ENCODE assay signal across 8 cellular contexts in genomic region chr13:100235311-100235901, GRCh38.
DNase-seq lines count a peak whose midpoint lies in the region; ATAC-seq, FAIRE-seq and TF ChIP-seq lines count a peak whose summit lies in the region.

No MANE protein-coding gene starts in this region.

- H3K36me3 ChIP-seq in ACC112 (ENCODE audit: insufficient read depth, low read length) (no peaks in the 10 kb centered on the region), GM06990 (ENCODE audit: control insufficient read depth, insufficient read depth, low read length) (no peaks in the 10 kb centered on the region), pancreas (no peaks in the 10 kb centered on the region)

- H3K79me2 ChIP-seq in ACC112 (ENCODE audit: control insufficient read depth, insufficient read depth, low read length, unreplicated experiment): no peaks in the 10 kb centered on the region

- 10 to 13% methylated on average over 5 of the region's 5 CpGs for WGBS in pancreas, 2 donors

- peak; percentile 66 to 84 (median 82) for ATAC-seq in pancreas

- no peak for DNase-seq in GM06990 (ENCODE audit: extremely low read depth, insufficient read length)
- DNase-seq in LoVo (ENCODE audit: low spot score): peak; percentile 49
- peak; percentile 68 to 78 for DNase-seq in SHP77 (lab: John Stamatoyannopoulos, UW)
- DNase-seq in erythroblast (lab: John Stamatoyannopoulos, UW): peak; percentile 23 to 57
- DNase-seq in pancreas: peak in 1 of 6 donors; percentile 31
- no peak for DNase-seq in GOT3 (lab: John Stamatoyannopoulos, UW)
- no peak for DNase-seq in activated CD4-positive, alpha-beta T cell treated with anti-CD3 and anti-CD28 coated beads, Interleukin-2, amount 50 U/mL, for 1 hour

- TF ChIP-seq POLR2A in erythroblast (IDR thresholded peaks at IDR 0.05; ENCODE audit: low read length): no peak

- peak overlapping the region; percentile 46 for H3K4me3 ChIP-seq in ACC112 (ENCODE audit: low read depth, low read length)
- no peak overlapping the region for H3K4me3 ChIP-seq in GM06990 (replicated peaks; ENCODE audit: low read depth, low read length)
- peak overlapping the region in 1 of 4 donors; percentile 10 for H3K4me3 ChIP-seq in pancreas

- no peaks in the 10 kb centered on the region for H3K27me3 ChIP-seq in ACC112 (ENCODE audit: insufficient read depth, low read length)
- no peaks in the 10 kb centered on the region for H3K27me3 ChIP-seq in GM06990 (replicated peaks; ENCODE audit: control insufficient read depth, insufficient read depth, low read length)
- H3K27me3 ChIP-seq in pancreas: no peaks in the 10 kb centered on the region

- H3K4me1 ChIP-seq in ACC112 (ENCODE audit: control insufficient read depth, insufficient read depth, low read length, unreplicated experiment): peaks cover 22% of the 10 kb centered on the region
- peaks cover 0 to 7% (median 4%) of the 10 kb centered on the region in 3 donors for H3K4me1 ChIP-seq in pancreas

- no peaks in the 10 kb centered on the region for H3K9me3 ChIP-seq in pancreas

- FAIRE-seq in pancreas (lab: Jason Lieb, UNC): peak; percentile 82

- intact Hi-C loops in pancreas (cut with DNase I): loop anchor here in 1 of 3 donors (10.0 kb wide), 1 partner anchor 321 kb away; no protein-coding TSS in a partner anchor

- TF ChIP-seq CTCF in GM06990 (IDR thresholded peaks at IDR 0.05; ENCODE audit: insufficient read depth, low read length, poor library complexity, severe bottlenecking): peak; percentile 44
- TF ChIP-seq CTCF in pancreas (IDR thresholded peaks at IDR 0.05): peak in 3 of 4 donors; percentile 12 to 39 (median 39)

- H2AFZ ChIP-seq in ACC112 (ENCODE audit: low read length, unreplicated experiment): no peak overlapping the region

- peak overlapping the region; percentile 75 for H3K27ac ChIP-seq in ACC112 (ENCODE audit: low read depth, low read length)
- no peak overlapping the region for H3K27ac ChIP-seq in pancreas

Comparison
In these comparisons a context has a peak if more than half of its experiments do, and no peak if none do; other contexts are left out.
1. DNase-seq: peak in LoVo (single experiment), SHP77 (2 of 2) and erythroblast (2 of 2); none in GM06990 (single experiment), GOT3 (single experiment) and activated CD4-positive, alpha-beta T cell treated with anti-CD3 and anti-CD28 coated beads, Interleukin-2, amount 50 U/mL, for 1 hour (single experiment).